Comparison of ENCODE assay signal across 2 cellular contexts in genomic region chr16:8796469-8797363, GRCh38.
TF ChIP-seq lines count a peak whose summit lies in the region.

No MANE protein-coding gene starts in this region.

TF ChIP-seq in HCT116, 20 proteins besides CTCF, POLR2A, EP300 and RAD21 (continued from another document):
- no peak for TF ChIP-seq ELF1 (IDR thresholded peaks at IDR 0.05; ENCODE audit: borderline replicate concordance, low read depth)
- no peak for TF ChIP-seq CEBPB (IDR thresholded peaks at IDR 0.05; ENCODE audit: low read depth)
- TF ChIP-seq FOSL1 (IDR thresholded peaks at IDR 0.05; ENCODE audit: low read depth) = no peak
- no peak for TF ChIP-seq EZH2phosphoT487 (IDR thresholded peaks at IDR 0.05; ENCODE audit: borderline replicate concordance)
- no peak for TF ChIP-seq EGR1 (IDR thresholded peaks at IDR 0.05; ENCODE audit: low read depth)
- TF ChIP-seq TCF7L2 (IDR thresholded peaks at IDR 0.05; ENCODE audit: borderline replicate concordance, extremely low read depth, insufficient read depth, insufficient read length) = no peak
- TF ChIP-seq SRF (IDR thresholded peaks at IDR 0.05; ENCODE audit: low read depth) = no peak
- no peak for TF ChIP-seq CBX3 (IDR thresholded peaks at IDR 0.05; ENCODE audit: low read depth)
- no peak for TF ChIP-seq ZNF274 (IDR thresholded peaks at IDR 0.05; ENCODE audit: low read depth, low read length)
- TF ChIP-seq SIN3A (IDR thresholded peaks at IDR 0.05; ENCODE audit: low read depth) = no peak
- TF ChIP-seq MAX (IDR thresholded peaks at IDR 0.05) = no peak
- TF ChIP-seq REST (IDR thresholded peaks at IDR 0.05; ENCODE audit: low read depth) = no peak
- no peak for TF ChIP-seq SP1 (IDR thresholded peaks at IDR 0.05; ENCODE audit: low read depth)
- no peak for TF ChIP-seq EZH2 (IDR thresholded peaks at IDR 0.05)
- TF ChIP-seq YY1 (IDR thresholded peaks at IDR 0.05; ENCODE audit: extremely low read depth, insufficient replicate concordance, low read depth, low read length) = no peak
- no peak for TF ChIP-seq ZFX (IDR thresholded peaks at IDR 0.05)
- TF ChIP-seq ZBTB33 (IDR thresholded peaks at IDR 0.05; ENCODE audit: extremely low read depth, insufficient replicate concordance, low read length) = no peak

TF ChIP-seq in GM12878, 131 proteins besides CTCF, POLR2A, EP300 and RAD21 (continued from another document):
- TF ChIP-seq CREB1 (IDR thresholded peaks at IDR 0.05; ENCODE audit: low read depth) (peak; percentile 13; the same call in 1 of the 2 replicates), TBL1XR1 (IDR thresholded peaks at IDR 0.05; ENCODE audit: low read depth, low read length) (no peak), PML (IDR thresholded peaks at IDR 0.05; ENCODE audit: low read length) (peak; percentile 13; the same call in 1 of the 2 replicates)
TF ChIP-seq in GM12878: peak in this region for 3.
